In the genomic region with DNA sequence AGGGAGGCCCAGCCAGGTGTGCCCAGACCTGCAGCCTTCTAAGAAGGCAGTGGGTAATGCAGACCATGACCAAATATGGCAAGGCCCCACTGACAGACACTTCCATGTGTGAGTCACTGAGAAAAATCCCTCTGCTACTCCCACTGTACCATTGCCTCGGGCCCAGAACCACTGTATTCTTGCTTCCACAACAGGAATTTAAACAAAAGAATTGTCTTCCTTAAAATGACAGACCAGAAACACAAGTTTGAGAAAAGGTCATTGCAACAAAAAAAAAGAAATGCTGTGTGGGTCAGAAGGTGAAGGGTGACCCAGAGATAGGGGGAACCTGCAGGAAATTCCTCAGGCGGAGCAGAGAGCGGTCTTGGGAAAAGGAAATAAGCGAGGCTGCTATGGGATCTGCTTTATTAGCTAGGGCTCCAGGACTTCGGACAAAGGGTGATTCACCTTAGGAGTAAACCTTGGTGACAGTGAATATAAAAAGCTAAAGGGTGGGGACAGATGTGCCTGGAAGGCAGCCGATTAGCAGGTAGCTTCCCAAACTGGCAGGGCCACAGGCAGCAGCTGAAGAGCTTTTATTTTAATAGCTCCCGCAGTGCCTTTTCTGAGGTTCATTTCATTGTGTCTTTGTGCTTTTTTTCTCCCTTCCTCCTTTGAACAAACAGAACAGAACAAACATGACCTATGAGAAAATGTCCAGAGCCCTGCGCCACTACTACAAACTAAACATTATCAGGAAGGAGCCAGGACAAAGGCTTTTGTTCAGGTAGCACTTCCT, we compare ENCODE assay signal across 8 cellular contexts.
A peak's percentile ranks its signal among the peaks of the same experiment; 100 is the strongest.
DNase-seq lines count a peak whose midpoint lies in the region; ATAC-seq and TF ChIP-seq lines count a peak whose summit lies in the region.

No MANE protein-coding gene starts in this region.

- peak; percentile 59 for ATAC-seq in lung (ENCODE audit: insufficient read depth, low FRiP score)
- no peak for ATAC-seq in GM21390 (IDR thresholded peaks at IDR 0.05; ENCODE audit: unreplicated experiment)

- WGBS in lung, 2 donors = 56 to 83% methylated on average over 8 of the region's 8 CpGs

- H3K4me3 ChIP-seq in cardiac fibroblast (replicated peaks in 1 of 2; ENCODE audit: low read depth in 2 of 2, low read length in 2 of 2) (no peak overlapping the region), lung (no peak overlapping the region)

- peaks cover 0 to 8% of the 10 kb centered on the region in 2 donors for H3K4me1 ChIP-seq in lung (ENCODE audit: control insufficient read depth in 2 of 2, insufficient read depth in 2 of 2, low read length in 2 of 2)

- H3K9me3 ChIP-seq in lung (ENCODE audit: control insufficient read depth in 2 of 2, insufficient read depth in 1 of 2, low read length in 1 of 2) = no peaks in the 10 kb centered on the region

- H3K36me3 ChIP-seq in lung (ENCODE audit: control insufficient read depth in 2 of 2, insufficient read depth in 2 of 2, low read length in 2 of 2) = peaks cover 9 to 14% of the 10 kb centered on the region in 2 donors

- H3K27ac ChIP-seq in lung (ENCODE audit: low read depth in 1 of 2, low read length in 1 of 2) = peak overlapping the region in 1 of 2 donors; percentile 79

- DNase-seq in AG08395 (ENCODE audit: low spot score) (peak; percentile 66), NCI-H1105 treated with DMSO at 0.1 percent for 48 hours (lab: John Stamatoyannopoulos, UW) (peak; percentile 58), cardiac fibroblast (ENCODE audit: low read depth in 2 of 2) (peak; percentile 55 to 65), lung (ENCODE audit: low spot score) (no peak), NOMO-1 (lab: John Stamatoyannopoulos, UW; ENCODE audit: unreplicated experiment in 2 of 2) (no peak), SKM-1 (lab: John Stamatoyannopoulos, UW; ENCODE audit: unreplicated experiment) (no peak), activated T-cell treated with anti-CD3 and anti-CD28 coated beads for 4 hours (no peak)

- H3K27me3 ChIP-seq in lung (ENCODE audit: control insufficient read depth, insufficient read depth) = no peaks in the 10 kb centered on the region

- TF ChIP-seq CTCF in cardiac fibroblast (IDR thresholded peaks at IDR 0.05; ENCODE audit: low read depth, low read length) (no peak), lung (IDR thresholded peaks at IDR 0.05; ENCODE audit: control extremely low read depth, extremely low read depth) (no peak)

Comparison
In these comparisons a context has a peak if more than half of its experiments do, and no peak if none do; other contexts are left out.
1. DNase-seq: peak in AG08395 (single experiment), NCI-H1105 treated with DMSO at 0.1 percent for 48 hours (single experiment) and cardiac fibroblast (2 of 2); none in lung (single experiment), NOMO-1 (0 of 2), SKM-1 (single experiment) and activated T-cell treated with anti-CD3 and anti-CD28 coated beads for 4 hours (single experiment).